13 cellular contexts compared by ENCODE assay signal in the genomic region with DNA sequence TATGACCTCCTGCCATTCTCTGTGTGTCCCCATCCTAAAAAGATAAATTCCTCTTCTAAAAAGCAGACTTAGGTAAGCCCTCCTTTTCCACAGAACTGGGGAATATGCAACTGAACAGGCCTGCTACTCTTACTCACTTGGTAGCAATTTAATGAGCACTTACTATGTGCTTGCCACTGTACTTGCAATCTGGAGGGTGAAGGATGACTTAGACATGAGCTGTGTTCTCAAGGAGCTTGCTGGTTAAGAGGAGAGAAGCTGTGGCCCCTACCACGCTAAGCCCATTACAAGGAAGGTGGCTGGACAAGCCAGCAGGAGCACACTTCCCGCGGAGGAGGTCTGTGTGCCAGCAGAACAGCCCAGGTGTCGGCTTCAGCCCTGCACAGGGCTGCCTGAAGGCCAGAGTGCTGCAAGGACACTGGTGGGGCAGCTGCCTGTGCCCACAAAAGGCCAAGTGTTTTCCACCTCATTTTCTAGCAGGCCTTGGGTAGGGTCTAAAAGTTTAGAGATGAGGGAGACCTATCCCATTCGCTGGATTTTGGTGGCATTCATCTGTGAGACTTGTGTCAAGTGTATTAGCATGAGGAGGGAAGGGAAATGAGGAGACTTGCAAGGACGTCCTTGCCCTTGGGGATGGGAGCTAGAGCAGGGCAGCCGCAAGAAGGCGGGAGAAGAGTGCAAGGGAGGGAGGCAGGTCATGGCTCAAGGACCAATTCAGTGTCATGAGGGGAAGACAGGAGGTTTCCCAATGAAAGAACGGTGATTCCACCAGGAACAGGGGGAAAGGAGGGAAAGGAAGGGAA. TPM values are rescaled to one million over a fixed set of nuclear protein-coding genes. Genes with fewer than 3 reads are reported as not detected.
DNase-seq lines count a peak whose midpoint lies in the region; ATAC-seq and TF ChIP-seq lines count a peak whose summit lies in the region.
"Had no signal": no experiment of that assay in that cellular context is flagged by ENCODE, and none has a peak within 500 bp of the region (broad histone marks: within the 10 kb centered on the region; RNA-seq: fewer than 3 reads in every experiment).

No MANE protein-coding gene starts in this region.

- H3K27me3 Mint-ChIP-seq in naive thymus-derived CD8-positive, alpha-beta T cell: peaks cover 2 to 13% (median 6%) of the 10 kb centered on the region in 5 donors

- no peak overlapping the region for H3K4me3 ChIP-seq in left ventricle myocardium inferior
- no peak overlapping the region for H3K4me3 ChIP-seq in coronary artery
- H3K4me3 ChIP-seq in upper lobe of right lung: no peak overlapping the region

- no peaks in the 10 kb centered on the region for H3K36me3 ChIP-seq in left ventricle myocardium inferior
- H3K36me3 ChIP-seq in upper lobe of right lung: no peaks in the 10 kb centered on the region

- DNase-seq in left ventricle myocardium inferior (no peak), left ventricle myocardium superior (no peak), coronary artery (ENCODE audit: low spot score) (peak; percentile 68), upper lobe of right lung (no peak), DMS 273 treated with DMSO at 0.1 percent for 48 hours (lab: John Stamatoyannopoulos, UW) (no peak)
- DNase-seq in naive thymus-derived CD8-positive, alpha-beta T cell: no peak
- no peak for DNase-seq in stimulated activated CD4-positive, alpha-beta T cell treated with anti-CD3 and anti-CD28 coated beads, Interleukin-4, amount 100 ng/mL, for 1 hour
- DNase-seq: activated CD4-positive, alpha-beta T cell treated with anti-CD3 and anti-CD28 coated beads, Interleukin-2, amount 50 U/mL, for 1 hour; AML-193; H7; MM.1S; NCI-H446 had no signal

- no peaks in the 10 kb centered on the region for H3K9me3 ChIP-seq in left ventricle myocardium inferior (replicated peaks)
- H3K9me3 ChIP-seq in upper lobe of right lung: no peaks in the 10 kb centered on the region

- H3K27me3 ChIP-seq in left ventricle myocardium inferior (ENCODE audit: low read depth) (no peaks in the 10 kb centered on the region), upper lobe of right lung (no peaks in the 10 kb centered on the region)

- intact Hi-C loops in left ventricle myocardium inferior (cut with micrococcal nuclease): no loop called here
- intact Hi-C loops in left ventricle myocardium superior (cut with micrococcal nuclease): no loop called here
- intact Hi-C loops in upper lobe of right lung (cut with DNase I): no loop called here

- H3K4me1 Mint-ChIP-seq in naive thymus-derived CD8-positive, alpha-beta T cell: peaks cover 0 to 13% (median 8%) of the 10 kb centered on the region in 4 donors

- TF ChIP-seq CTCF in left ventricle myocardium inferior (IDR thresholded peaks at IDR 0.05; ENCODE audit: borderline replicate concordance) (no peak), coronary artery (IDR thresholded peaks at IDR 0.05) (no peak), upper lobe of right lung (IDR thresholded peaks at IDR 0.05) (no peak)

- H3K36me3 Mint-ChIP-seq in naive thymus-derived CD8-positive, alpha-beta T cell: no peaks in the 10 kb centered on the region

- no peak for ATAC-seq in left ventricle myocardium superior
- no peak for ATAC-seq in naive thymus-derived CD8-positive, alpha-beta T cell
- ATAC-seq in upper lobe of right lung: peak; percentile 28
- ATAC-seq in GM19035 (IDR thresholded peaks at IDR 0.05; ENCODE audit: unreplicated experiment): no peak

- H3K9me3 Mint-ChIP-seq in naive thymus-derived CD8-positive, alpha-beta T cell: peaks cover 0 to 21% (median 5%) of the 10 kb centered on the region in 9 donors

- H3K27ac Mint-ChIP-seq in naive thymus-derived CD8-positive, alpha-beta T cell: peak overlapping the region in 9 of 10 donors; percentile 56 to 93 (median 88)

- H3K4me1 ChIP-seq in left ventricle myocardium inferior: peaks cover 70% of the 10 kb centered on the region
- H3K4me1 ChIP-seq in upper lobe of right lung: peaks cover 11% of the 10 kb centered on the region

- POLR2A ChIA-PET in naive thymus-derived CD8-positive, alpha-beta T cell (lab: Charles Lee): no interaction called here

- H3K4me3 Mint-ChIP-seq in naive thymus-derived CD8-positive, alpha-beta T cell: no peak overlapping the region

- H3K27ac ChIP-seq in left ventricle myocardium inferior (replicated peaks) (peak overlapping the region; percentile 76), coronary artery (peak overlapping the region; percentile 82 to 95), upper lobe of right lung (no peak overlapping the region)

RNA-seq across cellular contexts. Expression of a gene that starts 52.0 kb away (rescaled TPM):
- 120 TPM for total RNA-seq in left ventricle myocardium inferior
- total RNA-seq in left ventricle myocardium superior: 119 TPM
- not detected for total RNA-seq in naive thymus-derived CD8-positive, alpha-beta T cell
- not detected for polyA plus RNA-seq in naive thymus-derived CD8-positive, alpha-beta T cell
- total RNA-seq in upper lobe of right lung: 242 TPM

RNA-seq across cellular contexts. Expression of a gene that starts 52.1 kb away (rescaled TPM):
- total RNA-seq in left ventricle myocardium inferior (117 TPM), left ventricle myocardium superior (126 TPM), upper lobe of right lung (273 TPM)
- total RNA-seq in naive thymus-derived CD8-positive, alpha-beta T cell: not detected
- not detected for polyA plus RNA-seq in naive thymus-derived CD8-positive, alpha-beta T cell

Comparison
In these comparisons a context has a peak if more than half of its experiments do, and no peak if none do; other contexts are left out.
1. RNA of a gene that starts 52.0 kb away (total RNA-seq): 242 TPM in upper lobe of right lung (single experiment), 120 TPM in left ventricle myocardium inferior (single experiment) and 119 TPM in left ventricle myocardium superior (single experiment); not detected in naive thymus-derived CD8-positive, alpha-beta T cell; every median in the first group is over 100 times any median in the second.
2. RNA of a gene that starts 52.1 kb away (total RNA-seq): 273 TPM in upper lobe of right lung (single experiment), 126 TPM in left ventricle myocardium superior (single experiment) and 117 TPM in left ventricle myocardium inferior (single experiment); not detected in naive thymus-derived CD8-positive, alpha-beta T cell; every median in the first group is over 100 times any median in the second.